Comparison of ENCODE assay signal across 31 cellular contexts in the genomic region with DNA sequence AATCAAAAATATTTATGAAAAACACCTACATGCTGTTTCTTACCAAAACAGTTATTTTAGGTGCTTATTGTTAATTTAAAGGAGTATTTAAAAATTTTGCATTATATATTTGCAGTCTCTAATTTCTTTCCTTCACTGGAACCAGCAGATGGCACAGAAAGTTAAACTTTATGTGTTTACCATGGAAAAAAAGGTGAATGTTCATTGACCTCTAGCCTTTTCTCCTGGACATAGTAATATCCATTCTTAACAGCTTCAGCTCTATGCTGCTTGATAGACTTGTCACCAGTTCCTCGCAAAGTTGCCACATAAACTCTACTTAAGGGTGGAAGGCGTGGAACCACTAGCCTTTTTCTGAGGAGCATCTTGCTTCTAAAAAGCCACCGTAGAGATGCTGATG.
"Had no signal": no experiment of that assay in that cellular context is flagged by ENCODE, and none has a peak within 500 bp of the region (broad histone marks: within the 10 kb centered on the region; RNA-seq: fewer than 3 reads in every experiment).

No MANE protein-coding gene starts in this region.

- H3K27me3 Mint-ChIP-seq: stimulated activated memory B cell treated with anti-CD40 and anti-IgM and Interleukin-4, amounts not matched to agents 10 μg/mL and 1 μg/mL and 100 μg/mL, for 72 hours; stimulated activated naive CD8-positive, alpha-beta T cell treated with anti-CD3 and anti-CD28 coated beads, Interleukin-15, amount 100 ng/mL, for 72 hours had no signal

- H3K27me3 ChIP-seq: neural progenitor cell, ovary, spleen, suprapubic skin, testis, tibial artery, transverse colon, upper lobe of left lung had no signal

- H3K4me3 ChIP-seq: neural progenitor cell, ovary, psoas muscle, skin epidermis, smooth muscle cell, spleen, suprapubic skin, testis, tibial artery, transverse colon, upper lobe of left lung had no signal

- H3K27ac ChIP-seq: neural progenitor cell, ovary, parathyroid adenoma, psoas muscle, skin epidermis, spleen, suprapubic skin, testis, tibial artery, transverse colon, upper lobe of left lung had no signal

- H3K36me3 Mint-ChIP-seq: naive thymus-derived CD4-positive, alpha-beta T cell; natural killer cell; neural progenitor cell; stimulated activated memory B cell treated with anti-CD40 and anti-IgM and Interleukin-4, amounts not matched to agents 10 μg/mL and 1 μg/mL and 100 μg/mL, for 72 hours had no signal

- H3K27ac Mint-ChIP-seq: naive thymus-derived CD4-positive, alpha-beta T cell; natural killer cell; nephron; neural progenitor cell; progenitor cell of endocrine pancreas; stimulated activated memory B cell treated with anti-CD40 and anti-IgM and Interleukin-4, amounts not matched to agents 10 μg/mL and 1 μg/mL and 100 μg/mL, for 72 hours; stimulated activated naive CD8-positive, alpha-beta T cell treated with anti-CD3 and anti-CD28 coated beads, Interleukin-15, amount 100 ng/mL, for 72 hours had no signal

- FAIRE-seq: urothelium cell line had no signal

- H3K4me1 ChIP-seq: neural progenitor cell, parathyroid adenoma, psoas muscle, spleen, suprapubic skin, testis, tibial artery, transverse colon, upper lobe of left lung had no signal

- H3K4me3 Mint-ChIP-seq: naive thymus-derived CD4-positive, alpha-beta T cell; natural killer cell; nephron; neural progenitor cell; stimulated activated memory B cell treated with anti-CD40 and anti-IgM and Interleukin-4, amounts not matched to agents 10 μg/mL and 1 μg/mL and 100 μg/mL, for 72 hours; stimulated activated naive CD8-positive, alpha-beta T cell treated with anti-CD3 and anti-CD28 coated beads, Interleukin-15, amount 100 ng/mL, for 72 hours had no signal

- H3K4me1 Mint-ChIP-seq: naive thymus-derived CD4-positive, alpha-beta T cell; natural killer cell; nephron; neural progenitor cell; stimulated activated memory B cell treated with anti-CD40 and anti-IgM and Interleukin-4, amounts not matched to agents 10 μg/mL and 1 μg/mL and 100 μg/mL, for 72 hours; stimulated activated naive CD8-positive, alpha-beta T cell treated with anti-CD3 and anti-CD28 coated beads, Interleukin-15, amount 100 ng/mL, for 72 hours had no signal

- ATAC-seq: naive thymus-derived CD4-positive, alpha-beta T cell; natural killer cell; psoas muscle; right cardiac atrium; sciatic nerve; stimulated activated memory B cell treated with anti-CD40 and anti-IgM and Interleukin-4, amounts not matched to agents 10 μg/mL and 1 μg/mL and 100 μg/mL, for 72 hours; stimulated activated naive CD8-positive, alpha-beta T cell treated with anti-CD3 and anti-CD28 coated beads, Interleukin-15, amount 100 ng/mL, for 72 hours; stimulated activated naive CD8-positive, alpha-beta T cell treated with anti-CD3 and anti-CD28 coated beads, Interleukin-15, Interleukin-2, amounts not matched to agents 100 U/mL and 50 U/mL, for 24 hours had no signal

- H3K9me3 ChIP-seq: ovary, psoas muscle, spleen, suprapubic skin, testis, tibial artery, transverse colon, upper lobe of left lung had no signal

- DNase-seq: naive thymus-derived CD4-positive, alpha-beta T cell; natural killer cell; occipital lobe; ovary; posterior cingulate gyrus; psoas muscle; right cardiac atrium; spleen; stimulated activated CD4-positive, alpha-beta T cell treated with anti-CD3 and anti-CD28 coated beads, Interleukin-12 subunit alpha, Interleukin-12 subunit beta, amount 100 ng/mL, for 4 hours; stimulated activated CD4-positive, alpha-beta T cell treated with anti-CD3 and anti-CD28 coated beads, Interleukin-1b, Interleukin-23, amount 100 ng/mL, for 48 hours; stimulated activated CD4-positive, alpha-beta T cell treated with anti-CD3 and anti-CD28 coated beads, Interleukin-4, amount 100 ng/mL, for 1 hour; stimulated activated CD4-positive, alpha-beta T cell treated with anti-CD3 and anti-CD28 coated beads, Interleukin-4, amount 100 ng/mL, for 4 hours; stimulated activated CD8-positive, alpha-beta memory T cell treated with anti-CD3 and anti-CD28 coated beads, Interleukin-4, amount 100 ng/mL, for 48 hours; stimulated activated naive CD4-positive, alpha-beta T cell; stimulated activated naive CD8-positive, alpha-beta T cell treated with anti-CD3 and anti-CD28 coated beads, Interleukin-15, amount 100 ng/mL, for 72 hours; stimulated activated naive CD8-positive, alpha-beta T cell treated with anti-CD3 and anti-CD28 coated beads, Interleukin-15, Interleukin-2, amounts not matched to agents 100 U/mL and 50 U/mL, for 24 hours; substantia nigra; testis; tibial artery; transverse colon; upper lobe of left lung had no signal

- H3K9me3 Mint-ChIP-seq: naive thymus-derived CD4-positive, alpha-beta T cell; natural killer cell; nephron; neural progenitor cell; stimulated activated memory B cell treated with anti-CD40 and anti-IgM and Interleukin-4, amounts not matched to agents 10 μg/mL and 1 μg/mL and 100 μg/mL, for 72 hours; stimulated activated naive CD8-positive, alpha-beta T cell treated with anti-CD3 and anti-CD28 coated beads, Interleukin-15, amount 100 ng/mL, for 72 hours had no signal

- H3K36me3 ChIP-seq: neural progenitor cell, ovary, spleen, suprapubic skin, tibial artery, transverse colon, upper lobe of left lung had no signal
